In genomic region chr6:1610497-1611321, GRCh38 we compare ENCODE assay signal across 8 cellular contexts. TPM values are rescaled to one million over a fixed set of nuclear protein-coding genes. Genes with fewer than 3 reads are reported as not detected.
DNase-seq lines count a peak whose midpoint lies in the region; ATAC-seq and TF ChIP-seq lines count a peak whose summit lies in the region.

No MANE protein-coding gene starts in this region.

- H3K27ac ChIP-seq in SK-N-MC (no peak overlapping the region), esophagus (ENCODE audit: low read depth in 2 of 2, low read length in 1 of 2) (peak overlapping the region; percentile 83 to 96)

- no peak for TF ChIP-seq CTCF in HFFc6 (IDR thresholded peaks at IDR 0.05)
- no peak for TF ChIP-seq CTCF in omental fat pad (IDR thresholded peaks at IDR 0.05)

- H3K36me3 ChIP-seq in SK-N-MC (ENCODE audit: insufficient read depth, low read length) (no peaks in the 10 kb centered on the region), esophagus (ENCODE audit: control insufficient read depth in 2 of 2, insufficient read depth in 2 of 2, low read length in 1 of 2) (no peaks in the 10 kb centered on the region)

- peak; percentile 15 for DNase-seq in GDM1 (lab: John Stamatoyannopoulos, UW)
- peak; percentile 30 for DNase-seq in HFFc6
- DNase-seq in SK-N-MC (ENCODE audit: low read depth, low spot score), result no peak
- DNase-seq in omental fat pad (ENCODE audit: low spot score), result no peak
- no peak for DNase-seq in pons (ENCODE audit: low spot score)
- no peak for DNase-seq in nucleus accumbens (lab: John Stamatoyannopoulos, UW)
- DNase-seq in MV-4-11 (lab: John Stamatoyannopoulos, UW), result no peak

- H3K4me1 Mint-ChIP-seq in HFFc6 (ENCODE audit: low read depth), result peaks cover 49% of the 10 kb centered on the region

- H3K9me3 ChIP-seq in SK-N-MC (ENCODE audit: low read depth, low read length), result no peaks in the 10 kb centered on the region
- peaks cover 0 to 11% of the 10 kb centered on the region in 2 donors for H3K9me3 ChIP-seq in esophagus (ENCODE audit: control insufficient read depth in 2 of 2, insufficient read depth in 1 of 2, low read depth in 1 of 2, low read length in 1 of 2)

- H3K27ac Mint-ChIP-seq in HFFc6, result peak overlapping the region; percentile 92

- ATAC-seq in omental fat pad (ENCODE audit: low FRiP score), result peak; percentile 10

- 3% methylated on average over 85 to 101 of the region's 101 CpGs for WGBS in esophagus, 2 donors

- peaks cover 6 to 8% of the 10 kb centered on the region in 2 donors for H3K4me1 ChIP-seq in esophagus (ENCODE audit: control insufficient read depth in 2 of 2, insufficient read depth in 2 of 2, low read length in 1 of 2)

- no peaks in the 10 kb centered on the region for H3K9me3 Mint-ChIP-seq in HFFc6

- H3K4me3 ChIP-seq in SK-N-MC (peak overlapping the region; percentile 76), esophagus (ENCODE audit: low read depth in 1 of 2, low read length in 2 of 2) (peak overlapping the region; percentile 64 to 72)

- no peak overlapping the region for H3K9ac ChIP-seq in SK-N-MC (ENCODE audit: insufficient read length)

- peaks cover 37% of the 10 kb centered on the region for H3K36me3 Mint-ChIP-seq in HFFc6 (ENCODE audit: low read depth)

- H3K27me3 ChIP-seq in esophagus (ENCODE audit: control insufficient read depth in 1 of 2, insufficient read depth in 2 of 2, low read length in 2 of 2), result peaks cover 3 to 23% of the 10 kb centered on the region in 2 donors

- peaks cover 32% of the 10 kb centered on the region for H3K27me3 Mint-ChIP-seq in HFFc6 (ENCODE audit: insufficient read depth)

- H3K4me3 Mint-ChIP-seq in HFFc6, result peak overlapping the region; percentile 96

RNA-seq across cellular contexts. Expression of gene FOXC1, which starts 1.0 kb away (rescaled TPM):
- 10 to 100 TPM; 15.8 to 18.0 (median 16.9) TPM for total RNA-seq in HFFc6 (2021; fragmentation: NEBNext Ultra II Directional; extraction: Animal tissue kit (Norgen Biotek cat#: 25700))
- polyA plus RNA-seq in esophagus, result 1 to 10 TPM; 1.5 to 2.3 TPM
- 10 to 100 TPM in 1 of 4 donors, 1 to 10 TPM in 3; 3.8 to 10.1 (median 6.7) TPM for total RNA-seq in omental fat pad

Comparison
In these comparisons a context has a peak if more than half of its experiments do, and no peak if none do; other contexts are left out.
1. DNase-seq: peak in GDM1 (single experiment) and HFFc6 (single experiment); none in SK-N-MC (single experiment), omental fat pad (single experiment), pons (single experiment), nucleus accumbens (0 of 56) and MV-4-11 (single experiment).